1 cellular context compared by ENCODE assay signal in genomic region chr10:110447886-110448285, GRCh38.
TF ChIP-seq lines count a peak whose summit lies in the region.

No MANE protein-coding gene starts in this region.

TF ChIP-seq in SK-N-SH, 30 proteins besides CTCF, POLR2A, EP300 and RAD21 (continued from another document):
- TF ChIP-seq IRF3 (IDR thresholded peaks at IDR 0.05; ENCODE audit: low read depth, low read length) (no peak), JUND (IDR thresholded peaks at IDR 0.05) (no peak), ZBTB33 (IDR thresholded peaks at IDR 0.05; ENCODE audit: borderline replicate concordance, low read depth) (no peak)
